Comparison of ENCODE assay signal across 1 cellular context in the genomic region with DNA sequence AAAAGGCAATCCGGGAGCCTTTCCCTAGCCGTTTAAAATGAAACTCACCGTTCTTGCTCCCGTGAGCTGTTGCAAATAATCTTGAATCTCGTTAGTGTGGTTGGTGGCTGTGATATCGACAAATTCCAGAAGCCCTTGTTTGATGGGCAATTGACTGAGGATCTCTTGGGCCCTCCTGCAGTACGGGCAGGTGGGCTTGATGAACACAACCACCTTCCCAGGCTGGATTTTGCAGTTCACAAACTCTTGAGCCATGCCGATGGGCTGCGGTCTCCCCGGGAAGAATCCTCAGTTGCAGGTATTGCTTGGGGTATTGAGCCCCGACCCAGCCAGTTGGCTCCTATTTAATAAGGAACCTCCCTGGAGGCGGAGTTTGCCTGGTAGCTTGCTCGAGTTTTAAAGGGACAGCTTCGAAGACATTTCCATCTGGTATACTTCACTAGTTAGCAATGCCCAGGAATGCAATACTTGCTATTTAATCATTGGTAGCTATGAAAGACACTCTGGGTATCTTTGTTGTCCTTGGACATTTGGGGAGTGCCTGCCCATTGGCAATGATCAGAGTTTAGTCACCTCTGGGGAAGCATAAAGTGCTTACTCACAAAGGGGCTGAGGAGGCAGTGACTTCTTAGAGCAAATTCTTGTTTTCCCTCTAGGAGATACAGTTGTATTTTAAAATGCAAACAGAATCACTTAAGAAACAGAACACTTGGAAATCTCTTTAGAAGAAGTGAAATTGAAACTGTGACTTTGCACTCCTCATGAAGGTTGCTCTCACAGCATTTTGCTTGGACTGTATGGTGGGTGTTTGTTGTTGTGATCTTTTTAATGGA.
TF ChIP-seq lines count a peak whose summit lies in the region.

A gene with protein sequence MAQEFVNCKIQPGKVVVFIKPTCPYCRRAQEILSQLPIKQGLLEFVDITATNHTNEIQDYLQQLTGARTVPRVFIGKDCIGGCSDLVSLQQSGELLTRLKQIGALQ (minus strand): TSS at position 319 of the 833 bp plus-strand sequence. CDS start 64 bp downstream, at position 255.

TF ChIP-seq in HepG2, 621 proteins besides CTCF, POLR2A, EP300 and RAD21 (continued from another document and continues in another):
- peak; percentile 96 for TF ChIP-seq POLR2AphosphoS5 (IDR thresholded peaks at IDR 0.05; ENCODE audit: low read depth, low read length)
- no peak for TF ChIP-seq ZNF484 (CRISPR knock-in tag; IDR thresholded peaks at IDR 0.05; ENCODE audit: borderline replicate concordance, low read depth)
- 0 out of 2 replicates have a peak, but pooled peaks have one; percentile 18 for TF ChIP-seq ONECUT2 (CRISPR knock-in tag; IDR thresholded peaks at IDR 0.05)
- TF ChIP-seq ZIK1 (CRISPR knock-in tag; IDR thresholded peaks at IDR 0.05; ENCODE audit: borderline replicate concordance, low read depth) = no peak
- TF ChIP-seq ZNF644 (CRISPR knock-in tag; IDR thresholded peaks at IDR 0.05; ENCODE audit: low read depth) = no peak
- peak; percentile 21; the same call in 1 of the 2 replicates for TF ChIP-seq ZNF292 (CRISPR knock-in tag; IDR thresholded peaks at IDR 0.05; ENCODE audit: borderline replicate concordance, low read depth)
- TF ChIP-seq NR2F6 (IDR thresholded peaks at IDR 0.05) = no peak
- no peak for TF ChIP-seq NR2F6 (CRISPR knock-in tag; IDR thresholded peaks at IDR 0.05)
- peak; percentile 25; the same call in 1 of the 2 replicates for TF ChIP-seq NFIC (IDR thresholded peaks at IDR 0.05; ENCODE audit: low read length)
- TF ChIP-seq TGIF2 (CRISPR knock-in tag; IDR thresholded peaks at IDR 0.05) = no peak; the same call in 1 of the 2 replicates
- no peak for TF ChIP-seq ZNF451 (CRISPR knock-in tag; IDR thresholded peaks at IDR 0.05)
- no peak; the same call in 1 of the 2 replicates for TF ChIP-seq ZNF605 (CRISPR knock-in tag; IDR thresholded peaks at IDR 0.05)
- TF ChIP-seq, protein P1, sequence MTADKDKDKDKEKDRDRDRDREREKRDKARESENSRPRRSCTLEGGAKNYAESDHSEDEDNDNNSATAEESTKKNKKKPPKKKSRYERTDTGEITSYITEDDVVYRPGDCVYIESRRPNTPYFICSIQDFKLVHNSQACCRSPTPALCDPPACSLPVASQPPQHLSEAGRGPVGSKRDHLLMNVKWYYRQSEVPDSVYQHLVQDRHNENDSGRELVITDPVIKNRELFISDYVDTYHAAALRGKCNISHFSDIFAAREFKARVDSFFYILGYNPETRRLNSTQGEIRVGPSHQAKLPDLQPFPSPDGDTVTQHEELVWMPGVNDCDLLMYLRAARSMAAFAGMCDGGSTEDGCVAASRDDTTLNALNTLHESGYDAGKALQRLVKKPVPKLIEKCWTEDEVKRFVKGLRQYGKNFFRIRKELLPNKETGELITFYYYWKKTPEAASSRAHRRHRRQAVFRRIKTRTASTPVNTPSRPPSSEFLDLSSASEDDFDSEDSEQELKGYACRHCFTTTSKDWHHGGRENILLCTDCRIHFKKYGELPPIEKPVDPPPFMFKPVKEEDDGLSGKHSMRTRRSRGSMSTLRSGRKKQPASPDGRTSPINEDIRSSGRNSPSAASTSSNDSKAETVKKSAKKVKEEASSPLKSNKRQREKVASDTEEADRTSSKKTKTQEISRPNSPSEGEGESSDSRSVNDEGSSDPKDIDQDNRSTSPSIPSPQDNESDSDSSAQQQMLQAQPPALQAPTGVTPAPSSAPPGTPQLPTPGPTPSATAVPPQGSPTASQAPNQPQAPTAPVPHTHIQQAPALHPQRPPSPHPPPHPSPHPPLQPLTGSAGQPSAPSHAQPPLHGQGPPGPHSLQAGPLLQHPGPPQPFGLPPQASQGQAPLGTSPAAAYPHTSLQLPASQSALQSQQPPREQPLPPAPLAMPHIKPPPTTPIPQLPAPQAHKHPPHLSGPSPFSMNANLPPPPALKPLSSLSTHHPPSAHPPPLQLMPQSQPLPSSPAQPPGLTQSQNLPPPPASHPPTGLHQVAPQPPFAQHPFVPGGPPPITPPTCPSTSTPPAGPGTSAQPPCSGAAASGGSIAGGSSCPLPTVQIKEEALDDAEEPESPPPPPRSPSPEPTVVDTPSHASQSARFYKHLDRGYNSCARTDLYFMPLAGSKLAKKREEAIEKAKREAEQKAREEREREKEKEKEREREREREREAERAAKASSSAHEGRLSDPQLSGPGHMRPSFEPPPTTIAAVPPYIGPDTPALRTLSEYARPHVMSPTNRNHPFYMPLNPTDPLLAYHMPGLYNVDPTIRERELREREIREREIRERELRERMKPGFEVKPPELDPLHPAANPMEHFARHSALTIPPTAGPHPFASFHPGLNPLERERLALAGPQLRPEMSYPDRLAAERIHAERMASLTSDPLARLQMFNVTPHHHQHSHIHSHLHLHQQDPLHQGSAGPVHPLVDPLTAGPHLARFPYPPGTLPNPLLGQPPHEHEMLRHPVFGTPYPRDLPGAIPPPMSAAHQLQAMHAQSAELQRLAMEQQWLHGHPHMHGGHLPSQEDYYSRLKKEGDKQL (CRISPR knock-in tag; IDR thresholded peaks at IDR 0.05; ENCODE audit: low read depth) = no peak
- no peak for TF ChIP-seq ZNF570 (CRISPR knock-in tag; IDR thresholded peaks at IDR 0.05; ENCODE audit: borderline replicate concordance)
- no peak for TF ChIP-seq PPARG (CRISPR knock-in tag; conservative IDR thresholded peaks at IDR 0.05)
- no peak for TF ChIP-seq EEA1 (CRISPR knock-in tag; IDR thresholded peaks at IDR 0.05; ENCODE audit: borderline replicate concordance)
- no peak for TF ChIP-seq CAMTA2 (CRISPR knock-in tag; IDR thresholded peaks at IDR 0.05; ENCODE audit: borderline replicate concordance)
- TF ChIP-seq SRSF1 (optimal IDR thresholded peaks at IDR 0.05; ENCODE audit: low read depth, low read length) = no peak
- no peak for TF ChIP-seq ZNF766 (CRISPR knock-in tag; IDR thresholded peaks at IDR 0.05; ENCODE audit: borderline replicate concordance)
- no peak for TF ChIP-seq YY1 (IDR thresholded peaks at IDR 0.05; ENCODE audit: insufficient read depth, insufficient replicate concordance, low read depth, low read length)
- TF ChIP-seq ZNF124 (CRISPR knock-in tag; IDR thresholded peaks at IDR 0.05) = no peak
- TF ChIP-seq, protein P2, sequence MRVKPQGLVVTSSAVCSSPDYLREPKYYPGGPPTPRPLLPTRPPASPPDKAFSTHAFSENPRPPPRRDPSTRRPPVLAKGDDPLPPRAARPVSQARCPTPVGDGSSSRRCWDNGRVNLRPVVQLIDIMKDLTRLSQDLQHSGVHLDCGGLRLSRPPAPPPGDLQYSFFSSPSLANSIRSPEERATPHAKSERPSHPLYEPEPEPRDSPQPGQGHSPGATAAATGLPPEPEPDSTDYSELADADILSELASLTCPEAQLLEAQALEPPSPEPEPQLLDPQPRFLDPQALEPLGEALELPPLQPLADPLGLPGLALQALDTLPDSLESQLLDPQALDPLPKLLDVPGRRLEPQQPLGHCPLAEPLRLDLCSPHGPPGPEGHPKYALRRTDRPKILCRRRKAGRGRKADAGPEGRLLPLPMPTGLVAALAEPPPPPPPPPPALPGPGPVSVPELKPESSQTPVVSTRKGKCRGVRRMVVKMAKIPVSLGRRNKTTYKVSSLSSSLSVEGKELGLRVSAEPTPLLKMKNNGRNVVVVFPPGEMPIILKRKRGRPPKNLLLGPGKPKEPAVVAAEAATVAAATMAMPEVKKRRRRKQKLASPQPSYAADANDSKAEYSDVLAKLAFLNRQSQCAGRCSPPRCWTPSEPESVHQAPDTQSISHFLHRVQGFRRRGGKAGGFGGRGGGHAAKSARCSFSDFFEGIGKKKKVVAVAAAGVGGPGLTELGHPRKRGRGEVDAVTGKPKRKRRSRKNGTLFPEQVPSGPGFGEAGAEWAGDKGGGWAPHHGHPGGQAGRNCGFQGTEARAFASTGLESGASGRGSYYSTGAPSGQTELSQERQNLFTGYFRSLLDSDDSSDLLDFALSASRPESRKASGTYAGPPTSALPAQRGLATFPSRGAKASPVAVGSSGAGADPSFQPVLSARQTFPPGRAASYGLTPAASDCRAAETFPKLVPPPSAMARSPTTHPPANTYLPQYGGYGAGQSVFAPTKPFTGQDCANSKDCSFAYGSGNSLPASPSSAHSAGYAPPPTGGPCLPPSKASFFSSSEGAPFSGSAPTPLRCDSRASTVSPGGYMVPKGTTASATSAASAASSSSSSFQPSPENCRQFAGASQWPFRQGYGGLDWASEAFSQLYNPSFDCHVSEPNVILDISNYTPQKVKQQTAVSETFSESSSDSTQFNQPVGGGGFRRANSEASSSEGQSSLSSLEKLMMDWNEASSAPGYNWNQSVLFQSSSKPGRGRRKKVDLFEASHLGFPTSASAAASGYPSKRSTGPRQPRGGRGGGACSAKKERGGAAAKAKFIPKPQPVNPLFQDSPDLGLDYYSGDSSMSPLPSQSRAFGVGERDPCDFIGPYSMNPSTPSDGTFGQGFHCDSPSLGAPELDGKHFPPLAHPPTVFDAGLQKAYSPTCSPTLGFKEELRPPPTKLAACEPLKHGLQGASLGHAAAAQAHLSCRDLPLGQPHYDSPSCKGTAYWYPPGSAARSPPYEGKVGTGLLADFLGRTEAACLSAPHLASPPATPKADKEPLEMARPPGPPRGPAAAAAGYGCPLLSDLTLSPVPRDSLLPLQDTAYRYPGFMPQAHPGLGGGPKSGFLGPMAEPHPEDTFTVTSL (CRISPR knock-in tag; IDR thresholded peaks at IDR 0.05; ENCODE audit: borderline replicate concordance) = no peak
- TF ChIP-seq ZSCAN31 (CRISPR knock-in tag; IDR thresholded peaks at IDR 0.05; ENCODE audit: low read depth) = peak; percentile 42; the same call in 1 of the 2 replicates
- TF ChIP-seq PCBP2 (optimal IDR thresholded peaks at IDR 0.05; ENCODE audit: low read depth, low read length, poor library complexity, severe bottlenecking) = no peak
- no peak for TF ChIP-seq ZNF879 (CRISPR knock-in tag; IDR thresholded peaks at IDR 0.05)
- no peak for TF ChIP-seq SIX1 (CRISPR knock-in tag; IDR thresholded peaks at IDR 0.05; ENCODE audit: borderline replicate concordance)
- TF ChIP-seq ZNF549 (CRISPR knock-in tag; IDR thresholded peaks at IDR 0.05) = no peak
- 0 out of 2 replicates have a peak, but pooled peaks have one; percentile 14 for TF ChIP-seq ZMYM3 (CRISPR knock-in tag; IDR thresholded peaks at IDR 0.05)
- TF ChIP-seq HNRNPUL1 (IDR thresholded peaks at IDR 0.05; ENCODE audit: low read depth, low read length) = no peak
- TF ChIP-seq ZNF589 (CRISPR knock-in tag; conservative IDR thresholded peaks at IDR 0.05) = no peak
- TF ChIP-seq, protein P3, sequence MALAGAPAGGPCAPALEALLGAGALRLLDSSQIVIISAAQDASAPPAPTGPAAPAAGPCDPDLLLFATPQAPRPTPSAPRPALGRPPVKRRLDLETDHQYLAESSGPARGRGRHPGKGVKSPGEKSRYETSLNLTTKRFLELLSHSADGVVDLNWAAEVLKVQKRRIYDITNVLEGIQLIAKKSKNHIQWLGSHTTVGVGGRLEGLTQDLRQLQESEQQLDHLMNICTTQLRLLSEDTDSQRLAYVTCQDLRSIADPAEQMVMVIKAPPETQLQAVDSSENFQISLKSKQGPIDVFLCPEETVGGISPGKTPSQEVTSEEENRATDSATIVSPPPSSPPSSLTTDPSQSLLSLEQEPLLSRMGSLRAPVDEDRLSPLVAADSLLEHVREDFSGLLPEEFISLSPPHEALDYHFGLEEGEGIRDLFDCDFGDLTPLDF (CRISPR knock-in tag; IDR thresholded peaks at IDR 0.05) = no peak
- TF ChIP-seq ZNF552 (CRISPR knock-in tag; IDR thresholded peaks at IDR 0.05; ENCODE audit: borderline replicate concordance) = no peak
- no peak for TF ChIP-seq ZNF317 (CRISPR knock-in tag; IDR thresholded peaks at IDR 0.05)
- TF ChIP-seq KDM1A (CRISPR knock-in tag; IDR thresholded peaks at IDR 0.05) = no peak
- TF ChIP-seq, protein P4, sequence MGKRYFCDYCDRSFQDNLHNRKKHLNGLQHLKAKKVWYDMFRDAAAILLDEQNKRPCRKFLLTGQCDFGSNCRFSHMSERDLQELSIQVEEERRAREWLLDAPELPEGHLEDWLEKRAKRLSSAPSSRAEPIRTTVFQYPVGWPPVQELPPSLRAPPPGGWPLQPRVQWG (CRISPR knock-in tag; IDR thresholded peaks at IDR 0.05; ENCODE audit: borderline replicate concordance, low read depth) = no peak
- TF ChIP-seq, protein P5, sequence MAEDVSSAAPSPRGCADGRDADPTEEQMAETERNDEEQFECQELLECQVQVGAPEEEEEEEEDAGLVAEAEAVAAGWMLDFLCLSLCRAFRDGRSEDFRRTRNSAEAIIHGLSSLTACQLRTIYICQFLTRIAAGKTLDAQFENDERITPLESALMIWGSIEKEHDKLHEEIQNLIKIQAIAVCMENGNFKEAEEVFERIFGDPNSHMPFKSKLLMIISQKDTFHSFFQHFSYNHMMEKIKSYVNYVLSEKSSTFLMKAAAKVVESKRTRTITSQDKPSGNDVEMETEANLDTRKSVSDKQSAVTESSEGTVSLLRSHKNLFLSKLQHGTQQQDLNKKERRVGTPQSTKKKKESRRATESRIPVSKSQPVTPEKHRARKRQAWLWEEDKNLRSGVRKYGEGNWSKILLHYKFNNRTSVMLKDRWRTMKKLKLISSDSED (CRISPR knock-in tag; IDR thresholded peaks at IDR 0.05) = no peak
- TF ChIP-seq FOXA1 (IDR thresholded peaks at IDR 0.05) = no peak
- TF ChIP-seq FOXA1 (CRISPR knock-in tag; IDR thresholded peaks at IDR 0.05) = no peak
- 0 out of 2 replicates have a peak, but pooled peaks have one; percentile 36 for TF ChIP-seq ZNF772 (CRISPR knock-in tag; IDR thresholded peaks at IDR 0.05)
- peak; percentile 70 for TF ChIP-seq TBX2 (CRISPR knock-in tag; IDR thresholded peaks at IDR 0.05; ENCODE audit: borderline replicate concordance)
- peak; percentile 50; the same call in 1 of the 2 replicates for TF ChIP-seq SALL1 (CRISPR knock-in tag; IDR thresholded peaks at IDR 0.05)
- TF ChIP-seq FOSL2 (CRISPR knock-in tag; IDR thresholded peaks at IDR 0.05) = peak; percentile 19; the same call in 1 of the 2 replicates
- no peak for TF ChIP-seq ZEB1 (IDR thresholded peaks at IDR 0.05; ENCODE audit: insufficient replicate concordance, low read depth)
- TF ChIP-seq RARG (CRISPR knock-in tag; IDR thresholded peaks at IDR 0.05; ENCODE audit: low read depth) = no peak
- TF ChIP-seq PHB2 (IDR thresholded peaks at IDR 0.05; ENCODE audit: partially characterized antibody) = no peak
- no peak for TF ChIP-seq BRD4 (CRISPR knock-in tag; IDR thresholded peaks at IDR 0.05)
- peak; percentile 45; the same call in 1 of the 2 replicates for TF ChIP-seq ELF4 (CRISPR knock-in tag; IDR thresholded peaks at IDR 0.05; ENCODE audit: borderline replicate concordance)
- TF ChIP-seq ZFP37 (CRISPR knock-in tag; IDR thresholded peaks at IDR 0.05; ENCODE audit: borderline replicate concordance) = peak; percentile 78; the same call in 1 of the 2 replicates
- TF ChIP-seq, protein P6, sequence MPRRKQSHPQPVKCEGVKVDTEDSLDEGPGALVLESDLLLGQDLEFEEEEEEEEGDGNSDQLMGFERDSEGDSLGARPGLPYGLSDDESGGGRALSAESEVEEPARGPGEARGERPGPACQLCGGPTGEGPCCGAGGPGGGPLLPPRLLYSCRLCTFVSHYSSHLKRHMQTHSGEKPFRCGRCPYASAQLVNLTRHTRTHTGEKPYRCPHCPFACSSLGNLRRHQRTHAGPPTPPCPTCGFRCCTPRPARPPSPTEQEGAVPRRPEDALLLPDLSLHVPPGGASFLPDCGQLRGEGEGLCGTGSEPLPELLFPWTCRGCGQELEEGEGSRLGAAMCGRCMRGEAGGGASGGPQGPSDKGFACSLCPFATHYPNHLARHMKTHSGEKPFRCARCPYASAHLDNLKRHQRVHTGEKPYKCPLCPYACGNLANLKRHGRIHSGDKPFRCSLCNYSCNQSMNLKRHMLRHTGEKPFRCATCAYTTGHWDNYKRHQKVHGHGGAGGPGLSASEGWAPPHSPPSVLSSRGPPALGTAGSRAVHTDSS (CRISPR knock-in tag; conservative IDR thresholded peaks at IDR 0.05) = no peak
- no peak for TF ChIP-seq ZNF615 (CRISPR knock-in tag; IDR thresholded peaks at IDR 0.05; ENCODE audit: borderline replicate concordance)
- TF ChIP-seq JUND (CRISPR knock-in tag; IDR thresholded peaks at IDR 0.05) = no peak
